ENCODE assay signal across 8 cellular contexts in genomic region chr7:2978403-2978802, GRCh38.
A peak's percentile ranks its signal among the peaks of the same experiment; 100 is the strongest.
DNase-seq lines count a peak whose midpoint lies in the region; ATAC-seq lines count a peak whose summit lies in the region.

No MANE protein-coding gene starts in this region.

- ATAC-seq in left cardiac atrium (peak; percentile 63 to 78), Right ventricle myocardium inferior (no peak), HG03565 (IDR thresholded peaks at IDR 0.05; ENCODE audit: unreplicated experiment) (peak; percentile 80)

- no peaks in the 10 kb centered on the region for H3K9me3 ChIP-seq in iPS-20b (ENCODE audit: insufficient read depth, low read depth, low read length)

- no peaks in the 10 kb centered on the region for H3K27me3 ChIP-seq in iPS-20b (ENCODE audit: insufficient read depth, low read length)

- no peak overlapping the region for H3K9ac ChIP-seq in iPS-20b (ENCODE audit: low read depth, low read length)

- DNase-seq in left cardiac atrium (peak; percentile 29), Right ventricle myocardium inferior (ENCODE audit: missing footprints) (no peak), DMS 273 treated with DMSO at 0.1 percent for 48 hours (lab: John Stamatoyannopoulos, UW) (no peak), NCI-H2196 (lab: John Stamatoyannopoulos, UW; ENCODE audit: unreplicated experiment) (no peak)
- peak; percentile 87 for DNase-seq in activated CD8-positive, alpha-beta memory T cell treated with anti-CD3 and anti-CD28 coated beads, Interleukin-2, amount 50 U/mL, for 48 hours
- DNase-seq in stimulated activated CD8-positive, alpha-beta memory T cell treated with anti-CD3 and anti-CD28 coated beads, Interleukin-12 subunit alpha, Interleukin-12 subunit beta, amount 100 ng/mL, for 24 hours (ENCODE audit: extremely low read depth): peak; percentile 76

- no peaks in the 10 kb centered on the region for H3K36me3 ChIP-seq in iPS-20b (ENCODE audit: insufficient read depth, low read depth, low read length)

- peaks cover 12% of the 10 kb centered on the region; the same call in 1 of the 2 replicates for H3K4me1 ChIP-seq in iPS-20b (ENCODE audit: insufficient read depth, low read length)

- intact Hi-C loops in left cardiac atrium (cut with DNase I): no loop called here
- intact Hi-C loops in Right ventricle myocardium inferior (cut with DNase I): no loop called here

- H3K27ac ChIP-seq in iPS-20b (ENCODE audit: low read length): no peak overlapping the region

- H3K4me3 ChIP-seq in iPS-20b (ENCODE audit: low read length): peak overlapping the region; percentile 15; the same call in 1 of the 2 replicates

Comparison
In these comparisons a context has a peak if more than half of its experiments do, and no peak if none do; other contexts are left out.
1. DNase-seq: peak in left cardiac atrium (single experiment), activated CD8-positive, alpha-beta memory T cell treated with anti-CD3 and anti-CD28 coated beads, Interleukin-2, amount 50 U/mL, for 48 hours (single experiment) and stimulated activated CD8-positive, alpha-beta memory T cell treated with anti-CD3 and anti-CD28 coated beads, Interleukin-12 subunit alpha, Interleukin-12 subunit beta, amount 100 ng/mL, for 24 hours (single experiment); none in Right ventricle myocardium inferior (single experiment), DMS 273 treated with DMSO at 0.1 percent for 48 hours (single experiment) and NCI-H2196 (single experiment).